7 cellular contexts compared by ENCODE assay signal in the genomic region with DNA sequence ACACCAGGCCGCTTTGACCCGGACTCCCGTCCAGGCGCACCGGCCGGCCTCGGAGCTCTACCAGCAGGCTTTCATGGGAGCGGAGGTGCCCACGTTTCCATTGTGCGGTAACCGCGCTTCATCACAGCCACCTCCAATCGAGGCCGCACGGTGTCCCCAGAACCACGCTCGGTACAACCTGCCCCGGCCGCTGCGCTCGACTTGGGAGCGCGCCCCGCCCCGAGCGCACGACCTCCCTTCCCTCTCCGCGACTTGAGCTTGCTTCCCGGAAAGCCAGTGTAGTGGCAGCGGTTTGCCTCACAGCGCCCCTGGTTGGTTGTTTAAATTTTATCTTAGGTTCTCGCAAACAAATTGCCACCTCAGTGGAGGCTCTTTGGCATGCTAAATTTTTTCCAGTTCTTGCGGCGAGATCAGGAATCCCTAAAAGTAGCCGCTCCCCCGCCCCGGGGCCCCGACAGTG. TPM values are rescaled to one million over a fixed set of nuclear protein-coding genes. Genes with fewer than 3 reads are reported as not detected.
DNase-seq lines count a peak whose midpoint lies in the region; TF ChIP-seq lines count a peak whose summit lies in the region.

No MANE protein-coding gene starts in this region.

- H3K4me1 Mint-ChIP-seq in activated CD4-positive, alpha-beta memory T cell treated with anti-CD3 and anti-CD28 coated beads for 36 hours (ENCODE audit: low read depth) = peaks cover 17% of the 10 kb centered on the region
- peaks cover 21% of the 10 kb centered on the region for H3K4me1 Mint-ChIP-seq in nephron progenitor cell

- H3K9me3 ChIP-seq in transverse colon = no peaks in the 10 kb centered on the region

- no peak for TF ChIP-seq EP300 in transverse colon (IDR thresholded peaks at IDR 0.05; ENCODE audit: low read depth)

- peaks cover 0 to 41% (median 27%) of the 10 kb centered on the region in 4 donors for H3K4me1 ChIP-seq in transverse colon

- no peak for TF ChIP-seq POLR2A in transverse colon (IDR thresholded peaks at IDR 0.05)

- peak; percentile 44 for TF ChIP-seq CTCF in GM10248 (IDR thresholded peaks at IDR 0.05; ENCODE audit: control extremely low read depth, extremely low read depth, low read depth, missing control alignments)
- no peak for TF ChIP-seq CTCF in fibroblast of the aortic adventitia (IDR thresholded peaks at IDR 0.05; ENCODE audit: insufficient read depth, low read length)
- peak; percentile 51 for TF ChIP-seq CTCF in nephron progenitor cell (IDR thresholded peaks at IDR 0.05)
- peak in 3 of 5 experiments; percentile 23 to 64 (median 47) for TF ChIP-seq CTCF in transverse colon (IDR thresholded peaks at IDR 0.05)

- peak overlapping the region; percentile 70 for H3K4me3 Mint-ChIP-seq in activated CD4-positive, alpha-beta memory T cell treated with anti-CD3 and anti-CD28 coated beads for 36 hours
- H3K4me3 Mint-ChIP-seq in nephron progenitor cell = peak overlapping the region; percentile 85

- CTCF ChIA-PET in GM10248 (lab: Yijun Ruan, JAX) = interaction anchor here (0.7 to 3.8 kb wide), 30 partner anchors 10 to 661 kb away, joined by 3 to 26 read pairs (median 4); a partner anchor contains a TSS
- CTCF ChIA-PET in activated CD4-positive, alpha-beta memory T cell treated with anti-CD3 and anti-CD28 coated beads for 36 hours (lab: Charles Lee) = interaction anchor here (0.7 to 3.8 kb wide), 19 partner anchors 8 to 432 kb away, joined by 3 to 27 read pairs (median 5); no protein-coding TSS in a partner anchor

- peak overlapping the region; percentile 71 to 82 (median 78) for H3K27ac ChIP-seq in transverse colon

- in situ Hi-C loops in transverse colon (cut with MboI; ENCODE audit: low pct_ligation_motif_present in 1 of 4, low pct_unique_long_range_greater_than_20kb in 1 of 4, low sequenced_read_pairs in 3 of 4) = no loop called here

- peaks cover 60% of the 10 kb centered on the region for H3K27me3 Mint-ChIP-seq in activated CD4-positive, alpha-beta memory T cell treated with anti-CD3 and anti-CD28 coated beads for 36 hours
- peaks cover 90% of the 10 kb centered on the region for H3K27me3 Mint-ChIP-seq in nephron progenitor cell (ENCODE audit: low read depth, poor library complexity)

- H3K36me3 Mint-ChIP-seq in activated CD4-positive, alpha-beta memory T cell treated with anti-CD3 and anti-CD28 coated beads for 36 hours = peaks cover 6% of the 10 kb centered on the region
- H3K36me3 Mint-ChIP-seq in nephron progenitor cell (ENCODE audit: low read depth) = no peaks in the 10 kb centered on the region

- DNase-seq in GM10248 (ENCODE audit: extremely low spot score) (peak; percentile 75), H7 (peak; percentile 91), MV-4-11 (lab: John Stamatoyannopoulos, UW) (peak; percentile 85), fibroblast of the aortic adventitia (ENCODE audit: low read depth) (peak; percentile 90), nephron progenitor cell (peak; percentile 75), transverse colon (peak; percentile 64)
- DNase-seq in activated CD4-positive, alpha-beta memory T cell treated with anti-CD3 and anti-CD28 coated beads for 36 hours = peak; percentile 79

- peaks cover 40% of the 10 kb centered on the region for H3K27me3 ChIP-seq in H7 (ENCODE audit: control insufficient read depth, insufficient read depth, low read length)
- peaks cover 60% of the 10 kb centered on the region for H3K27me3 ChIP-seq in transverse colon

- H3K36me3 ChIP-seq in H7 (replicated peaks; ENCODE audit: control insufficient read depth, insufficient read depth, low read length) (no peaks in the 10 kb centered on the region), transverse colon (no peaks in the 10 kb centered on the region)

- 0 to 1% methylated on average over 1 to 30 of the region's 39 CpGs for WGBS in transverse colon (ENCODE audit: low coverage in 1 of 2), 2 donors

- peak overlapping the region; percentile 76 for H3K27ac Mint-ChIP-seq in activated CD4-positive, alpha-beta memory T cell treated with anti-CD3 and anti-CD28 coated beads for 36 hours
- no peak overlapping the region for H3K27ac Mint-ChIP-seq in nephron progenitor cell

- POLR2A ChIA-PET in GM10248 (lab: Yijun Ruan, JAX) = interaction anchor here (0.6 to 1.6 kb wide), 13 partner anchors 16 to 924 kb away, joined by 3 to 13 read pairs (median 5); a partner anchor contains a TSS
- POLR2A ChIA-PET in activated CD4-positive, alpha-beta memory T cell treated with anti-CD3 and anti-CD28 coated beads for 36 hours (lab: Charles Lee) = interaction anchor here (0.9 to 2.7 kb wide), 7 partner anchors 16 to 300 kb away, joined by 3 to 23 read pairs (median 4); no protein-coding TSS in a partner anchor

- intact Hi-C loops in activated CD4-positive, alpha-beta memory T cell treated with anti-CD3 and anti-CD28 coated beads for 36 hours (cut with micrococcal nuclease) = loop anchor here (1.0 to 10.0 kb wide), 6 partner anchors 39 to 301 kb away; a partner anchor contains a TSS
- intact Hi-C loops in transverse colon (cut with DNase I; ENCODE audit: low total_unique reads) = loop anchor here (10.0 kb wide), 1 partner anchor 199 kb away; no protein-coding TSS in a partner anchor

- peak overlapping the region; percentile 57 for H3K4me3 ChIP-seq in H7 (ENCODE audit: insufficient read depth, low read depth, low read length)
- H3K4me3 ChIP-seq in fibroblast of the aortic adventitia (ENCODE audit: low read depth, low read length) = peak overlapping the region; percentile 70
- H3K4me3 ChIP-seq in transverse colon = peak overlapping the region; percentile 43 to 66 (median 46)

- no peaks in the 10 kb centered on the region for H3K9me3 Mint-ChIP-seq in activated CD4-positive, alpha-beta memory T cell treated with anti-CD3 and anti-CD28 coated beads for 36 hours
- no peaks in the 10 kb centered on the region for H3K9me3 Mint-ChIP-seq in nephron progenitor cell

RNA-seq across cellular contexts. Expression of a gene that starts 0.3 kb away (rescaled TPM):
- 7.3 and 9.2 TPM in 2 replicates for total RNA-seq in H7 (2014; rRNA removed; shearing (Covaris generic))
- total RNA-seq in activated CD4-positive, alpha-beta memory T cell treated with anti-CD3 and anti-CD28 coated beads for 36 hours = 1 to 10 TPM; 3.3 to 4.3 TPM
- total RNA-seq in fibroblast of the aortic adventitia (ENCODE audit: low replicate concordance) (146 and 199 TPM in 2 replicates), transverse colon (1 to 10 TPM; 2.0 to 9.6 (median 5.5) TPM)

Comparison
In these comparisons a context has a peak if more than half of its experiments do, and no peak if none do; other contexts are left out.
1. Peak in every context shown above with its lines: DNase-seq, H3K4me3 ChIP-seq and H3K27ac ChIP-seq.
2. RNA of a gene that starts 0.3 kb away (total RNA-seq): 146 to 199 TPM in fibroblast of the aortic adventitia; 2.0 to 9.6 TPM in transverse colon, 7.3 to 9.2 TPM in H7 and 3.3 to 4.3 TPM in activated CD4-positive, alpha-beta memory T cell treated with anti-CD3 and anti-CD28 coated beads for 36 hours; every median in the first group is over 10 times any median in the second.